8 cellular contexts compared by ENCODE assay signal in the genomic region with DNA sequence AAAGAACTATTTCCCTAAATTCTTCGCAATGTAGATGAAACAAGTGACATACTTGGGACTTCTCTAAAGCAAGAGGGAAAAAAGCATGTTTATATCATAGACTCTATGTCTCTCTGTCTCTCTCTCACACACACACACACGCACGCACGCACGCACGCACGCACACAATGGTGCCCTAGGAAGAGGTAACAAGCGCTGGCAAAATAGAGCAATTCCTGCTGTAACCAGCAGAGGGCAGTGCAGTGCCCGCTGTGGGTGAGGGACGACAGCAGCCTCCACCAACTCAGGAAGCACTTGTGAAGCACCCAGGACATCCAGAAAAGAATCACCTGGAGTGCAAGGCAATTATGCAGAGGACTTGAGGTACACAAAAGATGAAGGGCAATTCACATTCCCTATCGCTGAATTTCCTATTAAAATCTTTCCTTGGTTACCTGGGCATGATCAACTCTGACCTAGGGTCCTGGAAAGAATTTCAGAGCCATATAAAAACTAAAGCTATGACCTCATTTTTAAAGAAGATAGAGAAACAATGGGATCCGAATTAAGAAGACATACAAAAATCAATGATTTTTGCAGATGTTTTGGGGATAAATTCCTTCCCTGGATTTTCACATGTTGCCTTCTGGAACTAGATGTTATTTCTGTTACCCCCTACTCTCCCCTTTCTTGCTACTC.
DNase-seq lines count a peak whose midpoint lies in the region; ATAC-seq and TF ChIP-seq lines count a peak whose summit lies in the region.

No MANE protein-coding gene starts in this region.

- TF ChIP-seq POLR2A in gastroesophageal sphincter (IDR thresholded peaks at IDR 0.05): no peak

- H3K27me3 ChIP-seq in NT2/D1 (ENCODE audit: insufficient read depth, insufficient read length) (no peaks in the 10 kb centered on the region), gastroesophageal sphincter (no peaks in the 10 kb centered on the region)

- no peaks in the 10 kb centered on the region for H3K4me1 Mint-ChIP-seq in activated T-helper 1 cell treated with anti-CD3 and anti-CD28 coated beads, Interleukin-12 subunit alpha, Interleukin-12 subunit beta, Interleukin-2, Interleukin-4 antibody, amounts not matched to agents 30 ng/mL and 10 ng/mL and 1 ng/mL, durations not matched to agents 14 hours and 24 hours and 36 hours (ENCODE audit: low read depth)

- no peaks in the 10 kb centered on the region for H3K9me3 Mint-ChIP-seq in activated T-helper 1 cell treated with anti-CD3 and anti-CD28 coated beads, Interleukin-12 subunit alpha, Interleukin-12 subunit beta, Interleukin-2, Interleukin-4 antibody, amounts not matched to agents 30 ng/mL and 10 ng/mL and 1 ng/mL, durations not matched to agents 14 hours and 24 hours and 36 hours

- TF ChIP-seq CTCF in gastroesophageal sphincter (IDR thresholded peaks at IDR 0.05): peak in 3 of 4 experiments; percentile 16 to 70 (median 21)

- DNase-seq in EH (ENCODE audit: low read depth) (peak; percentile 60), HT-29 (ENCODE audit: low spot score) (peak; percentile 85), NT2/D1 (ENCODE audit: low read depth, low spot score) (peak; percentile 72), posterior vena cava (ENCODE audit: low spot score) (peak; percentile 83), GF-D8 (lab: John Stamatoyannopoulos, UW) (no peak)
- peak; percentile 51 for DNase-seq in activated T-helper 1 cell treated with anti-CD3 and anti-CD28 coated beads, Interleukin-12 subunit alpha, Interleukin-12 subunit beta, Interleukin-2, Interleukin-4 antibody, amounts not matched to agents 30 ng/mL and 10 ng/mL and 1 ng/mL, durations not matched to agents 14 hours and 24 hours and 36 hours (ENCODE audit: low spot score)

- H3K9ac ChIP-seq in NT2/D1 (ENCODE audit: insufficient read length, low read depth): no peak overlapping the region

- 24 to 32% methylated on average over 5 to 9 of the region's 12 CpGs for WGBS in gastroesophageal sphincter (ENCODE audit: low coverage in 1 of 2), 2 donors

- no peaks in the 10 kb centered on the region for H3K36me3 Mint-ChIP-seq in activated T-helper 1 cell treated with anti-CD3 and anti-CD28 coated beads, Interleukin-12 subunit alpha, Interleukin-12 subunit beta, Interleukin-2, Interleukin-4 antibody, amounts not matched to agents 30 ng/mL and 10 ng/mL and 1 ng/mL, durations not matched to agents 14 hours and 24 hours and 36 hours (ENCODE audit: low read depth)

- H3K36me3 ChIP-seq in NT2/D1 (ENCODE audit: insufficient read depth, insufficient read length, low read length): no peaks in the 10 kb centered on the region
- no peaks in the 10 kb centered on the region for H3K36me3 ChIP-seq in gastroesophageal sphincter

- no peak overlapping the region for H3K27ac ChIP-seq in gastroesophageal sphincter

- intact Hi-C loops in activated T-helper 1 cell treated with anti-CD3 and anti-CD28 coated beads, Interleukin-12 subunit alpha, Interleukin-12 subunit beta, Interleukin-2, Interleukin-4 antibody, amounts not matched to agents 30 ng/mL and 10 ng/mL and 1 ng/mL, durations not matched to agents 14 hours and 24 hours and 36 hours (cut with micrococcal nuclease): no loop called here
- intact Hi-C loops in posterior vena cava (cut with DNase I): no loop called here

- ATAC-seq in GM21526 (IDR thresholded peaks at IDR 0.05; ENCODE audit: low FRiP score, unreplicated experiment) (peak; percentile 97), gastroesophageal sphincter (peak; percentile 28)

- H3K4me3 Mint-ChIP-seq in activated T-helper 1 cell treated with anti-CD3 and anti-CD28 coated beads, Interleukin-12 subunit alpha, Interleukin-12 subunit beta, Interleukin-2, Interleukin-4 antibody, amounts not matched to agents 30 ng/mL and 10 ng/mL and 1 ng/mL, durations not matched to agents 14 hours and 24 hours and 36 hours: no peak overlapping the region

- H3K4me1 ChIP-seq in NT2/D1 (ENCODE audit: insufficient read depth, insufficient read length) (no peaks in the 10 kb centered on the region), gastroesophageal sphincter (no peaks in the 10 kb centered on the region)

- TF ChIP-seq EP300 in gastroesophageal sphincter (IDR thresholded peaks at IDR 0.05): no peak

- H3K27ac Mint-ChIP-seq in activated T-helper 1 cell treated with anti-CD3 and anti-CD28 coated beads, Interleukin-12 subunit alpha, Interleukin-12 subunit beta, Interleukin-2, Interleukin-4 antibody, amounts not matched to agents 30 ng/mL and 10 ng/mL and 1 ng/mL, durations not matched to agents 14 hours and 24 hours and 36 hours: no peak overlapping the region

- H3K9me3 ChIP-seq in NT2/D1 (ENCODE audit: insufficient read depth, low read length) (no peaks in the 10 kb centered on the region), gastroesophageal sphincter (no peaks in the 10 kb centered on the region)

- H3K4me3 ChIP-seq in NT2/D1 (ENCODE audit: insufficient read length, low read depth): no peak overlapping the region
- H3K4me3 ChIP-seq in gastroesophageal sphincter: no peak overlapping the region

- peaks cover 6% of the 10 kb centered on the region for H3K27me3 Mint-ChIP-seq in activated T-helper 1 cell treated with anti-CD3 and anti-CD28 coated beads, Interleukin-12 subunit alpha, Interleukin-12 subunit beta, Interleukin-2, Interleukin-4 antibody, amounts not matched to agents 30 ng/mL and 10 ng/mL and 1 ng/mL, durations not matched to agents 14 hours and 24 hours and 36 hours (ENCODE audit: insufficient read depth)
